24 cellular contexts compared by ENCODE assay signal in the genomic region with DNA sequence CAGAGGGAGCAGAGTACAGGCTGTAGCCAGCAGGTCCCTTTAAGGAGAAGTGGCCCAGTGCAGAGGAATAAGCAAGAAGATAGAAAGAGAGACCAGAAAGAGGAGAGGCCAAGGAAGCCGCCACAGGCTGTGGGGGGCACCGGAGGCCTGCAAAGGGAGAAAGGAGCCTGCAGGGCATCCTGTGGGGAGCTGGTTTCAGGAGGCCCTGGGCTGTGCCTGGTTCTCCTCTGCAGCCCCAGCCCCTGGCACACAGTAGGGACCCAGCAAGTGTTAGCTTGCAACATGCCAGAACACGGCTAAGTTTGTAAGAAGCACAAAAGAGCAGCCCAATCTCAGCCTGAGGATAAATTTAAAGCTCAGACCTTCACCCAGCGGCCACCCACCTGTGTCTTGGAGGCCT. TPM values are rescaled to one million over a fixed set of nuclear protein-coding genes. Genes with fewer than 3 reads are reported as not detected.
DNase-seq lines count a peak whose midpoint lies in the region; ATAC-seq and TF ChIP-seq lines count a peak whose summit lies in the region.
"Had no signal": no experiment of that assay in that cellular context is flagged by ENCODE, and none has a peak within 500 bp of the region (broad histone marks: within the 10 kb centered on the region; RNA-seq: fewer than 3 reads in every experiment).

No MANE protein-coding gene starts in this region.

- no peak overlapping the region for H3K4me3 ChIP-seq in heart right ventricle
- H3K4me3 ChIP-seq in esophagus muscularis mucosa, result no peak overlapping the region
- H3K4me3 ChIP-seq: K562, SK-N-MC had no signal

- H3K27ac ChIP-seq in heart right ventricle (no peak overlapping the region), esophagus muscularis mucosa (replicated peaks in 1 of 4) (no peak overlapping the region)
- H3K27ac ChIP-seq: C4-2B, RWPE1, SK-N-MC had no signal

- no peak overlapping the region for H3K4me3 Mint-ChIP-seq in endothelial cell (ENCODE audit: unreplicated experiment)

- peaks cover 3% of the 10 kb centered on the region for H3K27me3 Mint-ChIP-seq in endothelial cell (ENCODE audit: unreplicated experiment)

- TF ChIP-seq EP300 in esophagus muscularis mucosa (IDR thresholded peaks at IDR 0.05), result no peak

- peak; percentile 61 for DNase-seq in cardiac septum (ENCODE audit: low spot score)
- DNase-seq in heart right ventricle, result no peak
- DNase-seq in endothelial cell (ENCODE audit: low spot score), result no peak
- peak; percentile 25 for DNase-seq in sciatic nerve (ENCODE audit: low spot score)
- DNase-seq in esophagus muscularis mucosa (ENCODE audit: extremely low spot score), result no peak
- DNase-seq in NCI-H510A treated with DMSO at 0.1 percent for 48 hours (lab: John Stamatoyannopoulos, UW), result no peak
- DNase-seq: 8988T; GOT3; HCEC 1CT; MM.1S; NCI-H1048; NCI-H1417 treated with DMSO at 0.1 percent for 48 hours; NCI-H1930; NCI-H510A; NCI-H748 treated with DMSO at 0.1 percent for 48 hours; NK-92 treated with Interleukin-12 subunit alpha and Interleukin-12 subunit beta, amount 100 ng/mL, for 24 hours; SHP77 treated with DMSO at 0.1 percent for 48 hours had no signal

- no peaks in the 10 kb centered on the region for H3K9me3 ChIP-seq in heart right ventricle
- H3K9me3 ChIP-seq in esophagus muscularis mucosa, result no peaks in the 10 kb centered on the region

- H3K9me3 Mint-ChIP-seq in endothelial cell (ENCODE audit: unreplicated experiment), result no peaks in the 10 kb centered on the region

- no peak for TF ChIP-seq POLR2A in esophagus muscularis mucosa (IDR thresholded peaks at IDR 0.05; ENCODE audit: low read depth)

- H3K4me1 ChIP-seq in heart right ventricle, result peaks cover 0 to 49% (median 28%) of the 10 kb centered on the region in 9 donors
- H3K4me1 ChIP-seq in esophagus muscularis mucosa, result peaks cover 0 to 10% (median 0%) of the 10 kb centered on the region in 4 donors

- no peaks in the 10 kb centered on the region for H3K36me3 ChIP-seq in heart right ventricle
- H3K36me3 ChIP-seq in esophagus muscularis mucosa, result no peaks in the 10 kb centered on the region

- H3K4me1 Mint-ChIP-seq in endothelial cell (ENCODE audit: unreplicated experiment), result peaks cover 29% of the 10 kb centered on the region

- H3K36me3 Mint-ChIP-seq in endothelial cell (ENCODE audit: low read depth, unreplicated experiment), result no peaks in the 10 kb centered on the region

- peak overlapping the region; percentile 43 for H3K27ac Mint-ChIP-seq in endothelial cell (ENCODE audit: unreplicated experiment)

- TF ChIP-seq CTCF in heart right ventricle (IDR thresholded peaks at IDR 0.05) (no peak), endothelial cell (IDR thresholded peaks at IDR 0.05; ENCODE audit: unreplicated experiment) (no peak), esophagus muscularis mucosa (IDR thresholded peaks at IDR 0.05) (no peak)

- no peaks in the 10 kb centered on the region for H3K27me3 ChIP-seq in heart right ventricle
- peaks cover 0 to 3% (median 0%) of the 10 kb centered on the region in 4 donors for H3K27me3 ChIP-seq in esophagus muscularis mucosa

- WGBS in heart right ventricle, 2 donors, result 92 to 96% methylated on average over 4 of the region's 4 CpGs
- WGBS in esophagus muscularis mucosa, result 71% methylated on average over 4 of the region's 4 CpGs

- ATAC-seq in heart right ventricle, result no peak
- no peak for ATAC-seq in sciatic nerve
- ATAC-seq in HG03520 (IDR thresholded peaks at IDR 0.05; ENCODE audit: unreplicated experiment), result no peak
- no peak for ATAC-seq in GM19397 (IDR thresholded peaks at IDR 0.05; ENCODE audit: unreplicated experiment)
- ATAC-seq: K562 had no signal

- intact Hi-C loops in cardiac septum (cut with DNase I), result no loop called here
- intact Hi-C loops in heart right ventricle (cut with DNase I), result no loop called here
- intact Hi-C loops in sciatic nerve (cut with DNase I), result no loop called here
- intact Hi-C loops in esophagus muscularis mucosa (cut with DNase I), result no loop called here

RNA-seq across cellular contexts. Expression of a gene that starts 12.3 kb away (rescaled TPM):
- 163 TPM for total RNA-seq in cardiac septum
- total RNA-seq in heart right ventricle, result 100 to 1,000 TPM in 9 of 10 donors, 10 to 100 TPM in 1; 56.0 to 225 (median 180) TPM
- 10 to 100 TPM in 1 of 2 donors, 1 to 10 TPM in 1; 3.6 to 23.0 TPM for polyA plus RNA-seq in heart right ventricle
- not detected for total RNA-seq in endothelial cell (ENCODE audit: unreplicated experiment)
- total RNA-seq in sciatic nerve, result 0.18 TPM
- under 1 TPM in 2 of 4 donors, not detected in 2; 0.06 to 0.42 TPM for total RNA-seq in esophagus muscularis mucosa
- total RNA-seq: Daoy had no signal

Comparison
In these comparisons a context has a peak if more than half of its experiments do, and no peak if none do; other contexts are left out.
1. DNase-seq: peak in cardiac septum (single experiment) and sciatic nerve (single experiment); none in heart right ventricle (0 of 2), endothelial cell (single experiment), esophagus muscularis mucosa (single experiment) and NCI-H510A treated with DMSO at 0.1 percent for 48 hours (single experiment).
2. RNA of a gene that starts 12.3 kb away (total RNA-seq): 56.0 to 225 TPM in heart right ventricle and 163 TPM in cardiac septum (single experiment); 0.18 TPM in sciatic nerve (single experiment), 0.06 to 0.42 TPM in esophagus muscularis mucosa and not detected in endothelial cell (single experiment); every median in the first group is over 10 times any median in the second.